In the genomic region with DNA sequence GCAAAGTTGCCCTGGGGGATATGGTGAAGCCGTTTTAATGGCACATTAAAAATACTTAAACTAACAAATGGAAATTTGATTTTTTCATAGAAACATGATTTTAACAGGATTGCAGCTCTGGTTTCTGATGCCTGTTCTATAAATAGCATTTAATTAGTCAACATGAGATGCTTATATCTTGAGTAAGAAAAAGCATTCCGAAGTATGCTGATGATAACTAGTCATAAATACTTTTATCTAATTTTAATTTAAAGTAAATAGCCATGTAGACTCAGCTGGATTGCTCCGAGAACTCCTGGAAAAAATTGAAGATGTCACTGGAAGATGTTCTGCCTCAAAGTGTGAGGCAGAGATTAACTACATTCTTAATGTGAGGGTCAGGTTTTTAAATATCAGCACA, we compare ENCODE assay signal across 28 cellular contexts. TPM values are rescaled to one million over a fixed set of nuclear protein-coding genes. Genes with fewer than 3 reads are reported as not detected.
A peak's percentile ranks its signal among the peaks of the same experiment; 100 is the strongest.
DNase-seq lines count a peak whose midpoint lies in the region; ATAC-seq and TF ChIP-seq lines count a peak whose summit lies in the region.
"Had no signal": no experiment of that assay in that cellular context is flagged by ENCODE, and none has a peak within 500 bp of the region (broad histone marks: within the 10 kb centered on the region; RNA-seq: fewer than 3 reads in every experiment).

No MANE protein-coding gene starts in this region.

- H3K36me3 ChIP-seq in SK-N-SH (replicated peaks in 1 of 2; ENCODE audit: control insufficient read depth in 1 of 2, insufficient read depth in 2 of 2, low read length in 1 of 2): peaks cover 21 to 25% of the 10 kb centered on the region in 2 experiments
- H3K36me3 ChIP-seq in osteoblast (ENCODE audit: insufficient read depth, low read length): peaks cover 10% of the 10 kb centered on the region

- H3F3A ChIP-seq in SK-N-SH (replicated peaks; ENCODE audit: insufficient read depth): peaks cover 9% of the 10 kb centered on the region

- peak overlapping the region in 1 of 2 experiments; percentile 27; a peak in 1 of 4 replicates for H3K27ac ChIP-seq in SK-N-SH (ENCODE audit: low read depth in 2 of 2, low read length in 1 of 2)
- H3K27ac ChIP-seq in osteoblast (ENCODE audit: low read depth, low read length): peak overlapping the region; percentile 57
- H3K27ac ChIP-seq: BLaER1 treated with 17β-estradiol and CSF1 and Interleukin-3, amounts not matched to agents 10 nM and 100 nM; HL-60; PC-9; WERI-Rb-1 had no signal

- no peak for TF ChIP-seq EP300 in SK-N-SH (IDR thresholded peaks at IDR 0.05; ENCODE audit: borderline replicate concordance in 1 of 2, low read depth in 1 of 2, low read length in 1 of 2)

- peaks cover 4 to 10% of the 10 kb centered on the region in 2 experiments; a peak in 2 of 4 replicates for H3K4me1 ChIP-seq in SK-N-SH (ENCODE audit: control insufficient read depth in 1 of 2, insufficient read depth in 2 of 2, low read depth in 1 of 2, low read length in 1 of 2)
- peaks cover 16% of the 10 kb centered on the region for H3K4me1 ChIP-seq in osteoblast (ENCODE audit: insufficient read depth, low read length)

- CTCF ChIA-PET in SK-N-SH (lab: Yijun Ruan, JAX): interaction anchor here (0.9 to 4.1 kb wide), 4 partner anchors 10 to 313 kb away, joined by 3 to 23 read pairs (median 8); no protein-coding TSS in a partner anchor

- TF ChIP-seq CTCF in SK-N-SH (IDR thresholded peaks at IDR 0.05) (no peak), osteoblast (IDR thresholded peaks at IDR 0.05; ENCODE audit: extremely low read depth, low read depth, low read length) (no peak)

- H3K9me2 ChIP-seq in SK-N-SH: no peaks in the 10 kb centered on the region

- peaks cover 9% of the 10 kb centered on the region for H3K79me2 ChIP-seq in SK-N-SH (ENCODE audit: insufficient read depth)
- peaks cover 2% of the 10 kb centered on the region for H3K79me2 ChIP-seq in osteoblast (ENCODE audit: insufficient read depth, low read length)

- H3K9me3 ChIP-seq in SK-N-SH: no peaks in the 10 kb centered on the region
- H3K9me3 ChIP-seq in osteoblast (ENCODE audit: low read depth, low read length): no peaks in the 10 kb centered on the region
- H3K9me3 ChIP-seq: BLaER1 treated with 17β-estradiol and CSF1 and Interleukin-3, amounts not matched to agents 10 nM and 100 nM had no signal

- POLR2A ChIA-PET in SK-N-SH (lab: Yijun Ruan, JAX): no interaction called here

- ATAC-seq in GM18907 (IDR thresholded peaks at IDR 0.05; ENCODE audit: unreplicated experiment) (no peak), GM21786 (IDR thresholded peaks at IDR 0.05; ENCODE audit: unreplicated experiment) (no peak), HG03565 (IDR thresholded peaks at IDR 0.05; ENCODE audit: unreplicated experiment) (no peak)
- ATAC-seq: effector memory CD8-positive, alpha-beta T cell; stimulated activated memory B cell treated with anti-CD40 and anti-IgM and Interleukin-4, amounts not matched to agents 10 μg/mL and 1 μg/mL and 100 μg/mL, for 72 hours had no signal

- no peak for TF ChIP-seq RAD21 in SK-N-SH (IDR thresholded peaks at IDR 0.05; ENCODE audit: low read length)

- H3K27me3 ChIP-seq in SK-N-SH (ENCODE audit: insufficient read depth): no peaks in the 10 kb centered on the region
- H3K27me3 ChIP-seq in osteoblast (ENCODE audit: insufficient read depth, low read length): no peaks in the 10 kb centered on the region
- H3K27me3 ChIP-seq: BLaER1 treated with 17β-estradiol and CSF1 and Interleukin-3, amounts not matched to agents 10 nM and 100 nM had no signal

- no peak overlapping the region for H2AFZ ChIP-seq in SK-N-SH (ENCODE audit: low read depth)
- no peak overlapping the region for H2AFZ ChIP-seq in osteoblast (ENCODE audit: low read length)
- H2AFZ ChIP-seq: PC-9 had no signal

- H3K9ac ChIP-seq in SK-N-SH: no peak overlapping the region
- H3K9ac ChIP-seq: BLaER1 treated with 17β-estradiol and CSF1 and Interleukin-3, amounts not matched to agents 10 nM and 100 nM had no signal

- DNase-seq in EL: peak; percentile 30
- DNase-seq in SK-N-SH: no peak
- peak; percentile 5 for DNase-seq in fibroblast of gingiva (ENCODE audit: low read depth)
- DNase-seq in osteoblast (ENCODE audit: insufficient read length, low spot score, missing footprints): no peak
- no peak for DNase-seq in activated CD4-positive, alpha-beta T cell treated with anti-CD3 and anti-CD28 coated beads, Interleukin-2, amount 50 U/mL, for 48 hours
- DNase-seq: ACHN; activated CD4-positive, alpha-beta T cell treated with anti-CD3 and anti-CD28 coated beads, Interleukin-2, amount 10 ng/mL, durations not matched to agents 7 days and 5 days; activated gamma-delta T cell; activated naive CD8-positive, alpha-beta T cell treated with anti-CD3 and anti-CD28 coated beads, Interleukin-2, amount 10 ng/mL, durations not matched to agents 7 days and 5 days; activated T-cell treated with anti-CD3 and anti-CD28 coated beads, Interleukin-2, amount 50 U/mL, for 24 hours; central memory CD4-positive, alpha-beta T cell; effector memory CD8-positive, alpha-beta T cell; NCI-H1436; NCI-H2081 treated with DMSO at 0.1 percent for 48 hours; NCI-H2227 treated with DMSO at 0.1 percent for 48 hours; NCI-H526 treated with DMSO at 0.1 percent for 48 hours; PC-9; Right ventricle myocardium superior; T-helper 9 cell; trophoblast cell; WERI-Rb-1 had no signal

- H3K4me2 ChIP-seq in SK-N-SH: peak overlapping the region; percentile 10; the same call in 1 of the 2 replicates
- peak overlapping the region; percentile 51 for H3K4me2 ChIP-seq in osteoblast (ENCODE audit: insufficient read depth, low read length)
- H3K4me2 ChIP-seq: BLaER1 treated with 17β-estradiol and CSF1 and Interleukin-3, amounts not matched to agents 10 nM and 100 nM; PC-9 had no signal

- H3K4me3 ChIP-seq in SK-N-SH (ENCODE audit: low read depth in 2 of 2, low read length in 1 of 2) (no peak overlapping the region), osteoblast (ENCODE audit: insufficient read depth, low read length) (no peak overlapping the region)
- H3K4me3 ChIP-seq: BLaER1 treated with 17β-estradiol and CSF1 and Interleukin-3, amounts not matched to agents 10 nM and 100 nM; lung; PC-9 had no signal

- 47% methylated on average over 3 of the region's 3 CpGs for WGBS in SK-N-SH (ENCODE audit: low lambda C conversion rate)

- H4K20me1 ChIP-seq in SK-N-SH (ENCODE audit: insufficient read depth) (no peaks in the 10 kb centered on the region), osteoblast (ENCODE audit: insufficient read depth, low read length) (no peaks in the 10 kb centered on the region)

TF ChIP-seq in SK-N-SH, 30 proteins besides CTCF, POLR2A, EP300 and RAD21:
- TF ChIP-seq, protein P1, sequence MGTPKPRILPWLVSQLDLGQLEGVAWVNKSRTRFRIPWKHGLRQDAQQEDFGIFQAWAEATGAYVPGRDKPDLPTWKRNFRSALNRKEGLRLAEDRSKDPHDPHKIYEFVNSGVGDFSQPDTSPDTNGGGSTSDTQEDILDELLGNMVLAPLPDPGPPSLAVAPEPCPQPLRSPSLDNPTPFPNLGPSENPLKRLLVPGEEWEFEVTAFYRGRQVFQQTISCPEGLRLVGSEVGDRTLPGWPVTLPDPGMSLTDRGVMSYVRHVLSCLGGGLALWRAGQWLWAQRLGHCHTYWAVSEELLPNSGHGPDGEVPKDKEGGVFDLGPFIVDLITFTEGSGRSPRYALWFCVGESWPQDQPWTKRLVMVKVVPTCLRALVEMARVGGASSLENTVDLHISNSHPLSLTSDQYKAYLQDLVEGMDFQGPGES (IDR thresholded peaks at IDR 0.05; ENCODE audit: low read depth, low read length): no peak
- TF ChIP-seq RXRA (IDR thresholded peaks at IDR 0.05; ENCODE audit: borderline replicate concordance, low read depth) (no peak), NFIC (IDR thresholded peaks at IDR 0.05; ENCODE audit: borderline replicate concordance) (no peak), JUND (IDR thresholded peaks at IDR 0.05) (no peak), CHD2 (IDR thresholded peaks at IDR 0.05; ENCODE audit: low read length, partially characterized antibody) (no peak), MEF2A (IDR thresholded peaks at IDR 0.05; ENCODE audit: borderline replicate concordance, low read depth) (no peak), MXI1 (IDR thresholded peaks at IDR 0.05; ENCODE audit: low read depth, low read length) (no peak), FOSL2 (IDR thresholded peaks at IDR 0.05; ENCODE audit: borderline replicate concordance, low read depth) (no peak), ELF1 (IDR thresholded peaks at IDR 0.05) (no peak), GABPA (IDR thresholded peaks at IDR 0.05; ENCODE audit: low read depth) (no peak), TEAD4 (IDR thresholded peaks at IDR 0.05; ENCODE audit: borderline replicate concordance, insufficient read depth) (no peak)
- TF ChIP-seq, protein P2, sequence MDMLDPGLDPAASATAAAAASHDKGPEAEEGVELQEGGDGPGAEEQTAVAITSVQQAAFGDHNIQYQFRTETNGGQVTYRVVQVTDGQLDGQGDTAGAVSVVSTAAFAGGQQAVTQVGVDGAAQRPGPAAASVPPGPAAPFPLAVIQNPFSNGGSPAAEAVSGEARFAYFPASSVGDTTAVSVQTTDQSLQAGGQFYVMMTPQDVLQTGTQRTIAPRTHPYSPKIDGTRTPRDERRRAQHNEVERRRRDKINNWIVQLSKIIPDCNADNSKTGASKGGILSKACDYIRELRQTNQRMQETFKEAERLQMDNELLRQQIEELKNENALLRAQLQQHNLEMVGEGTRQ (IDR thresholded peaks at IDR 0.05; ENCODE audit: borderline replicate concordance, low read depth, low read length): no peak

RNA-seq across cellular contexts. Expression of a gene that starts 53.7 kb away (rescaled TPM):
- polyA plus RNA-seq in SK-N-SH (2012; rRNA removed): 8.1 and 13.3 TPM in 2 replicates
- 10.1 and 10.2 TPM in 2 replicates for polyA plus RNA-seq in SK-N-SH (2012; cell fraction: cytosol; rRNA removed)
- 11.1 and 17.0 TPM in 2 replicates for polyA plus RNA-seq in SK-N-SH (2012; cell fraction: nucleus; rRNA removed)
- 24.2 and 24.5 TPM in 2 replicates for total RNA-seq in osteoblast

Comparison
In these comparisons a context has a peak if more than half of its experiments do, and no peak if none do; other contexts are left out.
1. DNase-seq: peak in EL (single experiment) and fibroblast of gingiva (single experiment); none in SK-N-SH (single experiment), osteoblast (single experiment) and activated CD4-positive, alpha-beta T cell treated with anti-CD3 and anti-CD28 coated beads, Interleukin-2, amount 50 U/mL, for 48 hours (0 of 2).